ENCODE assay signal across 27 cellular contexts in the genomic region with DNA sequence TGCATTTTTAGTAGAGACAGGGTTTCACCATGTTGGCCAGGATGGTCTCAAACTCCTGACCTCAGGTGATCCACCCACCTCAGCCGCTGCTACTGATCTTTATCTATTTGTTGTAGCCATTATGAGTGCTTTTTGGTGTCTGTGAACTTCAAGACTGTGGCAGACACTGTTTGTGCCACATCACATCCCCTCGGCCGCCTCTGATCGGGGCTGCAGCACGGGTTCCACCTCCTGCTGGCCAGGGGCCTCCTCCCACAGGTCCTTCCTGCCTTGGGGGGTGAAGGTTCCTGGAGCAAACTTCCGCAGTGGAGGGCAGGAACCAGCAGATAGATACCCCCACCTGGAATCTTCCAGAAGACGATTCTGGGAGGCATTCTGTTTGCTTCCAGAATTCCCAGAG.
"Had no signal": no experiment of that assay in that cellular context is flagged by ENCODE, and none has a peak within 500 bp of the region (broad histone marks: within the 10 kb centered on the region; RNA-seq: fewer than 3 reads in every experiment).

No MANE protein-coding gene starts in this region.

- H3K4me2 ChIP-seq: hepatocyte, neural progenitor cell, smooth muscle cell had no signal

- H3K27ac Mint-ChIP-seq: mesothelial cell of epicardium; natural killer cell; nephron progenitor cell; progenitor cell of endocrine pancreas; stimulated activated memory B cell treated with anti-CD40 and anti-IgM and Interleukin-4, amounts not matched to agents 10 μg/mL and 1 μg/mL and 100 μg/mL, for 72 hours; type B pancreatic cell had no signal

- H3K4me3 Mint-ChIP-seq: mesothelial cell of epicardium; naive B cell; natural killer cell; nephron progenitor cell; neural progenitor cell; stimulated activated memory B cell treated with anti-CD40 and anti-IgM and Interleukin-4, amounts not matched to agents 10 μg/mL and 1 μg/mL and 100 μg/mL, for 72 hours; stimulated activated naive CD8-positive, alpha-beta T cell treated with anti-CD3 and anti-CD28 coated beads, Interleukin-15, amount 100 ng/mL, for 72 hours; type B pancreatic cell had no signal

- H3K36me3 ChIP-seq: left ventricle myocardium inferior, neural progenitor cell, neutrophil, right atrium auricular region, tibial nerve, uterus had no signal

- H3K27me3 ChIP-seq: hepatocyte, neural progenitor cell, neutrophil, right atrium auricular region, tibial nerve, uterus had no signal

- DNase-seq: islet precursor cell; left ventricle myocardium inferior; mesendoderm; naive B cell; natural killer cell; nephron progenitor cell; occipital lobe; stimulated activated CD4-positive, alpha-beta T cell treated with anti-CD3 and anti-CD28 coated beads, Interleukin-1b, Interleukin-23, amount 100 ng/mL, for 48 hours; stimulated activated CD4-positive, alpha-beta T cell treated with anti-CD3 and anti-CD28 coated beads, Interleukin-2, amount 100 ng/mL, for 48 hours; stimulated activated CD4-positive, alpha-beta T cell treated with anti-CD3 and anti-CD28 coated beads, Interleukin-4, amount 100 ng/mL, for 4 hours; stimulated activated CD8-positive, alpha-beta memory T cell treated with anti-CD3 and anti-CD28 coated beads, Interleukin-4, amount 100 ng/mL, for 48 hours; stimulated activated naive CD4-positive, alpha-beta T cell treated with Interleukin-2 at 50 U/mL for 16 hours; stimulated activated naive CD8-positive, alpha-beta T cell treated with anti-CD3 and anti-CD28 coated beads, Interleukin-15, amount 100 ng/mL, for 72 hours; substantia nigra; uterus had no signal

- H3K27ac ChIP-seq: hepatocyte, left ventricle myocardium inferior, neural progenitor cell, neutrophil, parathyroid adenoma, right atrium auricular region, tibial nerve, uterus had no signal

- H3K4me1 ChIP-seq: left ventricle myocardium inferior, neural progenitor cell, parathyroid adenoma, right atrium auricular region, uterus had no signal

- H2AFZ ChIP-seq: hepatocyte, neural progenitor cell, parathyroid adenoma had no signal

- H3K9me3 ChIP-seq: neutrophil, uterus had no signal

- H3K4me3 ChIP-seq: hepatocyte, left ventricle myocardium inferior, lung, neural progenitor cell, right atrium auricular region, smooth muscle cell, tibial nerve, uterus had no signal

- H3K9ac ChIP-seq: neural progenitor cell, parathyroid adenoma had no signal

- H3K79me2 ChIP-seq: hepatocyte, parathyroid adenoma had no signal

- ATAC-seq: natural killer cell; stimulated activated memory B cell treated with anti-CD40 and anti-IgM and Interleukin-4, amounts not matched to agents 10 μg/mL and 1 μg/mL and 100 μg/mL, for 72 hours; stimulated activated naive CD8-positive, alpha-beta T cell treated with anti-CD3 and anti-CD28 coated beads, Interleukin-15, amount 100 ng/mL, for 72 hours had no signal

- H3K4me1 Mint-ChIP-seq: naive B cell; natural killer cell; stimulated activated memory B cell treated with anti-CD40 and anti-IgM and Interleukin-4, amounts not matched to agents 10 μg/mL and 1 μg/mL and 100 μg/mL, for 72 hours had no signal

- H3K36me3 Mint-ChIP-seq: type B pancreatic cell had no signal
